1 cellular context compared by ENCODE assay signal in genomic region chr4:82746705-82747567, GRCh38.
TF ChIP-seq lines count a peak whose summit lies in the region.

No MANE protein-coding gene starts in this region.

TF ChIP-seq in HepG2, 621 proteins besides CTCF, POLR2A, EP300 and RAD21 (continued from another document):
- TF ChIP-seq SNAPC5 (CRISPR knock-in tag; IDR thresholded peaks at IDR 0.05; ENCODE audit: borderline replicate concordance) (peak; percentile 99), SYNCRIP (IDR thresholded peaks at IDR 0.05; ENCODE audit: insufficient read depth, low read depth, low read length) (no peak), MLX (CRISPR knock-in tag; IDR thresholded peaks at IDR 0.05) (no peak), GATA4 (IDR thresholded peaks at IDR 0.05; ENCODE audit: borderline replicate concordance, low read depth) (peak; percentile 94), ZNF331 (CRISPR knock-in tag; IDR thresholded peaks at IDR 0.05) (no peak), ZNF256 (CRISPR knock-in tag; conservative IDR thresholded peaks at IDR 0.05) (no peak), ATF2 (CRISPR knock-in tag; IDR thresholded peaks at IDR 0.05) (no peak), MAF1 (CRISPR knock-in tag; IDR thresholded peaks at IDR 0.05; ENCODE audit: borderline replicate concordance) (no peak), CBX1 (IDR thresholded peaks at IDR 0.05; ENCODE audit: low read depth) (peak; percentile 98), ZNF260 (CRISPR knock-in tag; IDR thresholded peaks at IDR 0.05; ENCODE audit: borderline replicate concordance, low read depth) (no peak)
- TF ChIP-seq, protein P1, sequence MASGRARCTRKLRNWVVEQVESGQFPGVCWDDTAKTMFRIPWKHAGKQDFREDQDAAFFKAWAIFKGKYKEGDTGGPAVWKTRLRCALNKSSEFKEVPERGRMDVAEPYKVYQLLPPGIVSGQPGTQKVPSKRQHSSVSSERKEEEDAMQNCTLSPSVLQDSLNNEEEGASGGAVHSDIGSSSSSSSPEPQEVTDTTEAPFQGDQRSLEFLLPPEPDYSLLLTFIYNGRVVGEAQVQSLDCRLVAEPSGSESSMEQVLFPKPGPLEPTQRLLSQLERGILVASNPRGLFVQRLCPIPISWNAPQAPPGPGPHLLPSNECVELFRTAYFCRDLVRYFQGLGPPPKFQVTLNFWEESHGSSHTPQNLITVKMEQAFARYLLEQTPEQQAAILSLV (CRISPR knock-in tag; IDR thresholded peaks at IDR 0.05; ENCODE audit: borderline replicate concordance), result no peak
- TF ChIP-seq, protein P2, sequence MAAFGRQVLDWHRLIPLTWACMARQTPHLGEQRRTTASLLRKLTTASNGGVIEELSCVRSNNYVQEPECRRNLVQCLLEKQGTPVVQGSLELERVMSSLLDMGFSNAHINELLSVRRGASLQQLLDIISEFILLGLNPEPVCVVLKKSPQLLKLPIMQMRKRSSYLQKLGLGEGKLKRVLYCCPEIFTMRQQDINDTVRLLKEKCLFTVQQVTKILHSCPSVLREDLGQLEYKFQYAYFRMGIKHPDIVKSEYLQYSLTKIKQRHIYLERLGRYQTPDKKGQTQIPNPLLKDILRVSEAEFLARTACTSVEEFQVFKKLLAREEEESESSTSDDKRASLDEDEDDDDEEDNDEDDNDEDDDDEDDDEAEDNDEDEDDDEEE (CRISPR knock-in tag; IDR thresholded peaks at IDR 0.05), result no peak
- TF ChIP-seq, protein P3, sequence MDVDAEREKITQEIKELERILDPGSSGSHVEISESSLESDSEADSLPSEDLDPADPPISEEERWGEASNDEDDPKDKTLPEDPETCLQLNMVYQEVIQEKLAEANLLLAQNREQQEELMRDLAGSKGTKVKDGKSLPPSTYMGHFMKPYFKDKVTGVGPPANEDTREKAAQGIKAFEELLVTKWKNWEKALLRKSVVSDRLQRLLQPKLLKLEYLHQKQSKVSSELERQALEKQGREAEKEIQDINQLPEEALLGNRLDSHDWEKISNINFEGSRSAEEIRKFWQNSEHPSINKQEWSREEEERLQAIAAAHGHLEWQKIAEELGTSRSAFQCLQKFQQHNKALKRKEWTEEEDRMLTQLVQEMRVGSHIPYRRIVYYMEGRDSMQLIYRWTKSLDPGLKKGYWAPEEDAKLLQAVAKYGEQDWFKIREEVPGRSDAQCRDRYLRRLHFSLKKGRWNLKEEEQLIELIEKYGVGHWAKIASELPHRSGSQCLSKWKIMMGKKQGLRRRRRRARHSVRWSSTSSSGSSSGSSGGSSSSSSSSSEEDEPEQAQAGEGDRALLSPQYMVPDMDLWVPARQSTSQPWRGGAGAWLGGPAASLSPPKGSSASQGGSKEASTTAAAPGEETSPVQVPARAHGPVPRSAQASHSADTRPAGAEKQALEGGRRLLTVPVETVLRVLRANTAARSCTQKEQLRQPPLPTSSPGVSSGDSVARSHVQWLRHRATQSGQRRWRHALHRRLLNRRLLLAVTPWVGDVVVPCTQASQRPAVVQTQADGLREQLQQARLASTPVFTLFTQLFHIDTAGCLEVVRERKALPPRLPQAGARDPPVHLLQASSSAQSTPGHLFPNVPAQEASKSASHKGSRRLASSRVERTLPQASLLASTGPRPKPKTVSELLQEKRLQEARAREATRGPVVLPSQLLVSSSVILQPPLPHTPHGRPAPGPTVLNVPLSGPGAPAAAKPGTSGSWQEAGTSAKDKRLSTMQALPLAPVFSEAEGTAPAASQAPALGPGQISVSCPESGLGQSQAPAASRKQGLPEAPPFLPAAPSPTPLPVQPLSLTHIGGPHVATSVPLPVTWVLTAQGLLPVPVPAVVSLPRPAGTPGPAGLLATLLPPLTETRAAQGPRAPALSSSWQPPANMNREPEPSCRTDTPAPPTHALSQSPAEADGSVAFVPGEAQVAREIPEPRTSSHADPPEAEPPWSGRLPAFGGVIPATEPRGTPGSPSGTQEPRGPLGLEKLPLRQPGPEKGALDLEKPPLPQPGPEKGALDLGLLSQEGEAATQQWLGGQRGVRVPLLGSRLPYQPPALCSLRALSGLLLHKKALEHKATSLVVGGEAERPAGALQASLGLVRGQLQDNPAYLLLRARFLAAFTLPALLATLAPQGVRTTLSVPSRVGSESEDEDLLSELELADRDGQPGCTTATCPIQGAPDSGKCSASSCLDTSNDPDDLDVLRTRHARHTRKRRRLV (CRISPR knock-in tag; IDR thresholded peaks at IDR 0.05), result peak; percentile 100
- TF ChIP-seq, protein P4, sequence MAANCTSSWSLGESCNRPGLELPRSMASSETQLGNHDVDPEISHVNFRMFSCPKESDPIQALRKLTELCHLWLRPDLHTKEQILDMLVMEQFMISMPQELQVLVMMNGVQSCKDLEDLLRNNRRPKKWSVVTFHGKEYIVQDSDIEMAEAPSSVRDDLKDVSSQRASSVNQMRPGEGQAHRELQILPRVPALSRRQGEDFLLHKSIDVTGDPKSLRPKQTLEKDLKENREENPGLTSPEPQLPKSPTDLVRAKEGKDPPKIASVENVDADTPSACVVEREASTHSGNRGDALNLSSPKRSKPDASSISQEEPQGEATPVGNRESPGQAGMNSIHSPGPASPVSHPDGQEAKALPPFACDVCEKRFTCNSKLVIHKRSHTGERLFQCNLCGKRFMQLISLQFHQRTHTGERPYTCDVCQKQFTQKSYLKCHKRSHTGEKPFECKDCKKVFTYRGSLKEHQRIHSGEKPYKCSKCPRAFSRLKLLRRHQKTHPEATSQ (CRISPR knock-in tag; IDR thresholded peaks at IDR 0.05; ENCODE audit: borderline replicate concordance), result peak; percentile 43; the same call in 1 of the 2 replicates
- TF ChIP-seq, protein P5, sequence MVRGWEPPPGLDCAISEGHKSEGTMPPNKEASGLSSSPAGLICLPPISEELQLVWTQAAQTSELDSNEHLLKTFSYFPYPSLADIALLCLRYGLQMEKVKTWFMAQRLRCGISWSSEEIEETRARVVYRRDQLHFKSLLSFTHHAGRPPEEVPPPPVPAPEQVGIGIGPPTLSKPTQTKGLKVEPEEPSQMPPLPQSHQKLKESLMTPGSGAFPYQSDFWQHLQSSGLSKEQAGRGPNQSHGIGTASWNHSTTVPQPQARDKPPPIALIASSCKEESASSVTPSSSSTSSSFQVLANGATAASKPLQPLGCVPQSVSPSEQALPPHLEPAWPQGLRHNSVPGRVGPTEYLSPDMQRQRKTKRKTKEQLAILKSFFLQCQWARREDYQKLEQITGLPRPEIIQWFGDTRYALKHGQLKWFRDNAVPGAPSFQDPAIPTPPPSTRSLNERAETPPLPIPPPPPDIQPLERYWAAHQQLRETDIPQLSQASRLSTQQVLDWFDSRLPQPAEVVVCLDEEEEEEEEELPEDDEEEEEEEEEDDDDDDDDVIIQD (CRISPR knock-in tag; IDR thresholded peaks at IDR 0.05; ENCODE audit: low read depth), result no peak
- TF ChIP-seq, protein P6, sequence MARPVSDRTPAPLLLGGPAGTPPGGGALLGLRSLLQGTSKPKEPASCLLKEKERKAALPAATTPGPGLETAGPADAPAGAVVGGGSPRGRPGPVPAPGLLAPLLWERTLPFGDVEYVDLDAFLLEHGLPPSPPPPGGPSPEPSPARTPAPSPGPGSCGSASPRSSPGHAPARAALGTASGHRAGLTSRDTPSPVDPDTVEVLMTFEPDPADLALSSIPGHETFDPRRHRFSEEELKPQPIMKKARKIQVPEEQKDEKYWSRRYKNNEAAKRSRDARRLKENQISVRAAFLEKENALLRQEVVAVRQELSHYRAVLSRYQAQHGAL (CRISPR knock-in tag; IDR thresholded peaks at IDR 0.05; ENCODE audit: not compliant biosample characterization), result no peak
